ENCODE assay signal across 8 cellular contexts in the genomic region with DNA sequence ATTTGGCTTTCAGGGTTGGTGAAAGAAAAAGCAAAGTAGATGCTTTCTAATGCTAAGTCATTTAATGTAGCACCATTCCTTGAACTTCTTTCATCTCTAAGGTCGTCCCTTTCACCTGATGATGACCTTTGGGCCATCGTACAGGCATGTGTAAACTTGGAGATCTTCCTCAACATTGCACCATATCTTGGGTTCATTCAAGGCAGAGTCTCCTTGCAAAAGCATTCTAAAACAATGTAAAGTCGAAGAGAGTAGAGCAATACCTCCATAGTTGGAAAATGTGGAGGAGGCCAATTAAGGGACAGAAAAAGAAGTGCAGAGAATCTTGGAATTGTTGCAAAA. TPM values are rescaled to one million over a fixed set of nuclear protein-coding genes. Genes with fewer than 3 reads are reported as not detected.
DNase-seq lines count a peak whose midpoint lies in the region; ATAC-seq, FAIRE-seq and TF ChIP-seq lines count a peak whose summit lies in the region.

No MANE protein-coding gene starts in this region.

- no peak for DNase-seq in A549 (ENCODE audit: low read depth in 1 of 2, low spot score in 1 of 2)
- DNase-seq in caudate nucleus (lab: John Stamatoyannopoulos, UW) = no peak
- DNase-seq in HT-29 (ENCODE audit: low spot score) = no peak

- FAIRE-seq in A549 (lab: Jason Lieb, UNC) = no peak

- no peak for TF ChIP-seq EP300 in A549 (IDR thresholded peaks at IDR 0.05)

- H3K27ac ChIP-seq in A549 = peak overlapping the region; percentile 88 to 98
- peak overlapping the region; percentile 74; the same call in 1 of the 2 replicates for H3K27ac ChIP-seq in HUES6 (ENCODE audit: low read depth, low read length)
- H3K27ac ChIP-seq in caudate nucleus (ENCODE audit: low read depth, low read length) = peak overlapping the region; percentile 95

- TF ChIP-seq RAD21 in A549 (conservative IDR thresholded peaks at IDR 0.05 in 1 of 2, IDR thresholded peaks at IDR 0.05 in 1 of 2) = no peak

- no peaks in the 10 kb centered on the region for H3K27me3 ChIP-seq in HUES6 (ENCODE audit: control insufficient read depth, insufficient read depth, low read length)
- no peaks in the 10 kb centered on the region for H3K27me3 ChIP-seq in mononuclear cell (ENCODE audit: insufficient read depth, low read length)

- 21% methylated on average over 3 of the region's 3 CpGs for WGBS in A549 (ENCODE audit: missing lambda C conversion rate)

- peaks cover 15% of the 10 kb centered on the region for H3K36me3 ChIP-seq in HUES6 (ENCODE audit: control insufficient read depth, insufficient read depth, low read length)

- H3K4me3 ChIP-seq in A549 (peak overlapping the region; percentile 67), HUES6 (ENCODE audit: low read depth, low read length) (peak overlapping the region; percentile 98), mononuclear cell (ENCODE audit: low read length) (peak overlapping the region; percentile 89)

- no peak for TF ChIP-seq CTCF in A549 (IDR thresholded peaks at IDR 0.05)

- no peak for TF ChIP-seq POLR2A in A549 (IDR thresholded peaks at IDR 0.05; ENCODE audit: low read length)

- CTCF ChIA-PET in A549 (lab: Yijun Ruan, JAX) = interaction anchor here (1.2 kb wide), 1 partner anchor 112 kb away, joined by 3 read pairs; no protein-coding TSS in a partner anchor

- peak overlapping the region; percentile 97 for H3K9ac ChIP-seq in HUES6 (ENCODE audit: low read length)

- H3K4me1 ChIP-seq in A549 = peaks cover 8% of the 10 kb centered on the region; the same call in 1 of the 3 replicates
- H3K4me1 ChIP-seq in HUES6 (ENCODE audit: control insufficient read depth, insufficient read depth, low read length) = no peaks in the 10 kb centered on the region
- H3K4me1 ChIP-seq in mononuclear cell (ENCODE audit: insufficient read depth, low read length) = peaks cover 30% of the 10 kb centered on the region

- no peaks in the 10 kb centered on the region for H3K9me3 ChIP-seq in A549
- no peaks in the 10 kb centered on the region for H3K9me3 ChIP-seq in HUES6 (ENCODE audit: control insufficient read depth, insufficient read depth, low read depth, low read length)
- H3K9me3 ChIP-seq in mononuclear cell (ENCODE audit: low read depth, low read length) = no peaks in the 10 kb centered on the region

- peak overlapping the region; percentile 81 for H3K4me2 ChIP-seq in A549

- ATAC-seq in A549 (no peak; a peak in 1 of 6 replicates), HG03571 (IDR thresholded peaks at IDR 0.05; ENCODE audit: unreplicated experiment) (no peak), HG02938 (IDR thresholded peaks at IDR 0.05; ENCODE audit: unreplicated experiment) (no peak), HG02870 (IDR thresholded peaks at IDR 0.05; ENCODE audit: unreplicated experiment) (no peak)

- POLR2A ChIA-PET in A549 (lab: Yijun Ruan, JAX) = interaction anchor here (0.6 to 1.1 kb wide), 7 partner anchors 9 to 251 kb away, joined by 3 to 5 read pairs (median 3); partner anchors contain the start of gene LSG1

TF ChIP-seq in A549, 52 proteins besides CTCF, POLR2A, EP300 and RAD21:
- TF ChIP-seq CHD4 (IDR thresholded peaks at IDR 0.05; ENCODE audit: borderline replicate concordance) (no peak), BCL3 (IDR thresholded peaks at IDR 0.05) (no peak), EHMT2 (IDR thresholded peaks at IDR 0.05; ENCODE audit: low read depth) (no peak), ELK1 (IDR thresholded peaks at IDR 0.05; ENCODE audit: low read depth, low read length) (no peak), MAX (IDR thresholded peaks at IDR 0.05) (no peak), TP53 (CRISPR knock-in tag; IDR thresholded peaks at IDR 0.05) (no peak), EHF (CRISPR knock-in tag; IDR thresholded peaks at IDR 0.05) (no peak), CBX8 (IDR thresholded peaks at IDR 0.05) (no peak), JUNB (IDR thresholded peaks at IDR 0.05) (no peak), GATA3 (IDR thresholded peaks at IDR 0.05; ENCODE audit: borderline replicate concordance) (no peak), RCOR1 (IDR thresholded peaks at IDR 0.05; ENCODE audit: low read depth, low read length) (no peak), HMGXB4 (CRISPR knock-in tag; IDR thresholded peaks at IDR 0.05; ENCODE audit: borderline replicate concordance) (no peak), TFCP2L1 (CRISPR knock-in tag; IDR thresholded peaks at IDR 0.05) (no peak), ESRRA (IDR thresholded peaks at IDR 0.05; ENCODE audit: borderline replicate concordance, low read length) (no peak), PBX3 (IDR thresholded peaks at IDR 0.05) (no peak), NR3C1 (IDR thresholded peaks at IDR 0.05) (no peak), POLR2AphosphoS2 (conservative IDR thresholded peaks at IDR 0.05; ENCODE audit: low read length) (no peak)
- TF ChIP-seq, protein P1, sequence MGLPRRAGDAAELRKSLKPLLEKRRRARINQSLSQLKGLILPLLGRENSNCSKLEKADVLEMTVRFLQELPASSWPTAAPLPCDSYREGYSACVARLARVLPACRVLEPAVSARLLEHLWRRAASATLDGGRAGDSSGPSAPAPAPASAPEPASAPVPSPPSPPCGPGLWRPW (IDR thresholded peaks at IDR 0.05) = no peak

RNA-seq across cellular contexts. Expression of gene TMEM44, which starts 48.8 kb away (rescaled TPM):
- 16.0 and 20.9 TPM in 2 replicates for polyA plus RNA-seq in A549 (2011; rRNA removed)
- 16.1 and 18.0 TPM in 2 replicates for polyA plus RNA-seq in A549 (2012; cell fraction: cytosol; rRNA removed)
- polyA plus RNA-seq in A549 (2012; cell fraction: nucleus; rRNA removed) = 57.4 and 74.7 TPM in 2 replicates
- polyA plus RNA-seq in A549 (2017; fragmentation: RNase III; extraction: RNeasy Plus Mini Kit Qiagen cat#74134 plus additional on column Dnase treatment) = 13.9 to 17.0 TPM (median 16.6 TPM) in 3 replicates
- polyA minus RNA-seq in A549 (2011; rRNA and poly(A)+ RNA removed) = 19.1 and 22.5 TPM in 2 replicates
- 0.21 TPM for total RNA-seq in mononuclear cell
- total RNA-seq in HT-29 (2014; rRNA removed; shearing (Covaris generic)) = 30.4 and 30.6 TPM in 2 replicates

Comparison
In these comparisons a context has a peak if more than half of its experiments do, and no peak if none do; other contexts are left out.
1. RNA of gene TMEM44, which starts 48.8 kb away (total RNA-seq): 30.4 to 30.6 TPM in HT-29; 0.21 TPM in mononuclear cell (single experiment); every median in the first group is over 10 times any median in the second.
2. Peak in every context shown above with its lines, with median percentiles within 50 percentile points of each other: H3K27ac ChIP-seq and H3K4me3 ChIP-seq.